10 cellular contexts compared by ENCODE assay signal in genomic region chr1:47996060-47996405, GRCh38. TPM values are rescaled to one million over a fixed set of nuclear protein-coding genes. Genes with fewer than 3 reads are reported as not detected.
DNase-seq lines count a peak whose midpoint lies in the region; ATAC-seq and TF ChIP-seq lines count a peak whose summit lies in the region.
"Had no signal": no experiment of that assay in that cellular context is flagged by ENCODE, and none has a peak within 500 bp of the region (broad histone marks: within the 10 kb centered on the region; RNA-seq: fewer than 3 reads in every experiment).

No MANE protein-coding gene starts in this region.

- H3K4me3 ChIP-seq in HEK293 (ENCODE audit: low read depth, low read length) (no peak overlapping the region), iPS-18c (ENCODE audit: insufficient read depth, low read depth, low read length) (peak overlapping the region; percentile 68), sigmoid colon (peak overlapping the region; percentile 49 to 77 (median 62))

- peak overlapping the region; percentile 81; the same call in 1 of the 2 replicates for H3K27ac ChIP-seq in HEK293 (ENCODE audit: extremely low read depth, low read depth, low read length)
- H3K27ac ChIP-seq in sigmoid colon, result peak overlapping the region; percentile 76 to 88 (median 78)

- CTCF ChIA-PET in HEK293 (lab: Yijun Ruan, JAX), result interaction anchor here (0.7 to 8.5 kb wide), 4 partner anchors 23 to 109 kb away, joined by 3 to 151 read pairs (median 4); no protein-coding TSS in a partner anchor

- ATAC-seq in HG03457 (IDR thresholded peaks at IDR 0.05; ENCODE audit: unreplicated experiment) (no peak), GM18502 (IDR thresholded peaks at IDR 0.05; ENCODE audit: poor library complexity, unreplicated experiment) (no peak)

- no peak for TF ChIP-seq EP300 in sigmoid colon (IDR thresholded peaks at IDR 0.05)

- no peak for TF ChIP-seq POLR2A in sigmoid colon (IDR thresholded peaks at IDR 0.05)

- intact Hi-C loops in activated T-helper 1 cell treated with anti-CD3 and anti-CD28 coated beads, Interleukin-12 subunit alpha, Interleukin-12 subunit beta, Interleukin-2, Interleukin-4 antibody, amounts not matched to agents 30 ng/mL and 10 ng/mL and 1 ng/mL, durations not matched to agents 14 hours and 24 hours and 36 hours (cut with micrococcal nuclease), result loop anchor here (2.0 kb wide), 1 partner anchor 207 kb away; no protein-coding TSS in a partner anchor
- intact Hi-C loops in sigmoid colon (cut with DNase I), result loop anchor here (5.0 kb wide), 1 partner anchor 259 kb away; no protein-coding TSS in a partner anchor

- H3K27me3 ChIP-seq in sigmoid colon, result peaks cover 4 to 30% (median 24%) of the 10 kb centered on the region in 3 donors

- peaks cover 11% of the 10 kb centered on the region for H3K4me1 ChIP-seq in HEK293 (ENCODE audit: control insufficient read depth, insufficient read depth, low read length)
- peaks cover 0 to 17% (median 12%) of the 10 kb centered on the region in 4 donors for H3K4me1 ChIP-seq in sigmoid colon

- peak overlapping the region; percentile 62 for H3K4me3 Mint-ChIP-seq in activated T-helper 1 cell treated with anti-CD3 and anti-CD28 coated beads, Interleukin-12 subunit alpha, Interleukin-12 subunit beta, Interleukin-2, Interleukin-4 antibody, amounts not matched to agents 30 ng/mL and 10 ng/mL and 1 ng/mL, durations not matched to agents 14 hours and 24 hours and 36 hours

- 52 to 59% methylated on average over 7 of the region's 7 CpGs for WGBS in sigmoid colon, 2 donors

- no peak for DNase-seq in activated T-helper 1 cell treated with anti-CD3 and anti-CD28 coated beads, Interleukin-12 subunit alpha, Interleukin-12 subunit beta, Interleukin-2, Interleukin-4 antibody, amounts not matched to agents 30 ng/mL and 10 ng/mL and 1 ng/mL, durations not matched to agents 14 hours and 24 hours and 36 hours (ENCODE audit: low spot score)
- DNase-seq in sigmoid colon (no peak), SIG-M5 treated with dmso at 0.1 percent for 504 hours (lab: John Stamatoyannopoulos, UW; ENCODE audit: unreplicated experiment) (no peak), inferior parietal cortex (ENCODE audit: extremely low spot score) (no peak)
- DNase-seq: GF-D8, NCI-H2171 treated with DMSO at 0.1 percent for 48 hours had no signal

- no peaks in the 10 kb centered on the region for H3K4me1 Mint-ChIP-seq in activated T-helper 1 cell treated with anti-CD3 and anti-CD28 coated beads, Interleukin-12 subunit alpha, Interleukin-12 subunit beta, Interleukin-2, Interleukin-4 antibody, amounts not matched to agents 30 ng/mL and 10 ng/mL and 1 ng/mL, durations not matched to agents 14 hours and 24 hours and 36 hours (ENCODE audit: low read depth)

- H3K9me3 ChIP-seq in HEK293 (ENCODE audit: control insufficient read depth, insufficient read depth, low read depth, low read length) (no peaks in the 10 kb centered on the region), iPS-18c (ENCODE audit: control insufficient read depth, insufficient read depth, low read length) (no peaks in the 10 kb centered on the region), sigmoid colon (no peaks in the 10 kb centered on the region)

- H3K36me3 ChIP-seq in HEK293 (ENCODE audit: control insufficient read depth in 2 of 2, insufficient read depth in 1 of 2, low read length in 2 of 2) (peaks cover 0 to 11% of the 10 kb centered on the region in 2 experiments; a peak in 1 of 3 replicates), sigmoid colon (no peaks in the 10 kb centered on the region)

- no peaks in the 10 kb centered on the region for H3K36me3 Mint-ChIP-seq in activated T-helper 1 cell treated with anti-CD3 and anti-CD28 coated beads, Interleukin-12 subunit alpha, Interleukin-12 subunit beta, Interleukin-2, Interleukin-4 antibody, amounts not matched to agents 30 ng/mL and 10 ng/mL and 1 ng/mL, durations not matched to agents 14 hours and 24 hours and 36 hours (ENCODE audit: low read depth)

- POLR2A ChIA-PET in HEK293 (lab: Yijun Ruan, JAX), result no interaction called here

- no peak for TF ChIP-seq CTCF in HEK293 (tag by site-specific recombination; IDR thresholded peaks at IDR 0.05)
- no peak for TF ChIP-seq CTCF in sigmoid colon (IDR thresholded peaks at IDR 0.05)

- peaks cover 43% of the 10 kb centered on the region for H3K27me3 Mint-ChIP-seq in activated T-helper 1 cell treated with anti-CD3 and anti-CD28 coated beads, Interleukin-12 subunit alpha, Interleukin-12 subunit beta, Interleukin-2, Interleukin-4 antibody, amounts not matched to agents 30 ng/mL and 10 ng/mL and 1 ng/mL, durations not matched to agents 14 hours and 24 hours and 36 hours (ENCODE audit: insufficient read depth)

- peak overlapping the region; percentile 24 for H3K27ac Mint-ChIP-seq in activated T-helper 1 cell treated with anti-CD3 and anti-CD28 coated beads, Interleukin-12 subunit alpha, Interleukin-12 subunit beta, Interleukin-2, Interleukin-4 antibody, amounts not matched to agents 30 ng/mL and 10 ng/mL and 1 ng/mL, durations not matched to agents 14 hours and 24 hours and 36 hours

- no peaks in the 10 kb centered on the region for H3K9me3 Mint-ChIP-seq in activated T-helper 1 cell treated with anti-CD3 and anti-CD28 coated beads, Interleukin-12 subunit alpha, Interleukin-12 subunit beta, Interleukin-2, Interleukin-4 antibody, amounts not matched to agents 30 ng/mL and 10 ng/mL and 1 ng/mL, durations not matched to agents 14 hours and 24 hours and 36 hours

TF ChIP-seq in HEK293, 187 proteins besides CTCF, POLR2A, EP300 and RAD21 (continues in another document):
- TF ChIP-seq ZNF341 (tag by site-specific recombination; IDR thresholded peaks at IDR 0.05; ENCODE audit: low read depth) (0 out of 2 replicates have a peak, but pooled peaks have one; percentile 38), EGR2 (tag by site-specific recombination; IDR thresholded peaks at IDR 0.05; ENCODE audit: low read depth) (peak; percentile 51), ZNF366 (tag by site-specific recombination; conservative IDR thresholded peaks at IDR 0.05) (peak; percentile 89), ZFHX2 (tag by site-specific recombination; conservative IDR thresholded peaks at IDR 0.05) (peak; percentile 55), PRDM1 (tag by site-specific recombination; IDR thresholded peaks at IDR 0.05) (peak; percentile 89), ZNF76 (tag by site-specific recombination; IDR thresholded peaks at IDR 0.05; ENCODE audit: borderline replicate concordance, low read depth) (peak; percentile 24; the same call in 1 of the 2 replicates)
- TF ChIP-seq, protein P1, sequence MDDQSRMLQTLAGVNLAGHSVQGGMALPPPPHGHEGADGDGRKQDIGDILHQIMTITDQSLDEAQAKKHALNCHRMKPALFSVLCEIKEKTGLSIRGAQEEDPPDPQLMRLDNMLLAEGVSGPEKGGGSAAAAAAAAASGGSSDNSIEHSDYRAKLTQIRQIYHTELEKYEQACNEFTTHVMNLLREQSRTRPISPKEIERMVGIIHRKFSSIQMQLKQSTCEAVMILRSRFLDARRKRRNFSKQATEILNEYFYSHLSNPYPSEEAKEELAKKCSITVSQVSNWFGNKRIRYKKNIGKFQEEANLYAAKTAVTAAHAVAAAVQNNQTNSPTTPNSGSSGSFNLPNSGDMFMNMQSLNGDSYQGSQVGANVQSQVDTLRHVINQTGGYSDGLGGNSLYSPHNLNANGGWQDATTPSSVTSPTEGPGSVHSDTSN (CRISPR knock-in tag; IDR thresholded peaks at IDR 0.05), result no peak
- TF ChIP-seq, protein P2, sequence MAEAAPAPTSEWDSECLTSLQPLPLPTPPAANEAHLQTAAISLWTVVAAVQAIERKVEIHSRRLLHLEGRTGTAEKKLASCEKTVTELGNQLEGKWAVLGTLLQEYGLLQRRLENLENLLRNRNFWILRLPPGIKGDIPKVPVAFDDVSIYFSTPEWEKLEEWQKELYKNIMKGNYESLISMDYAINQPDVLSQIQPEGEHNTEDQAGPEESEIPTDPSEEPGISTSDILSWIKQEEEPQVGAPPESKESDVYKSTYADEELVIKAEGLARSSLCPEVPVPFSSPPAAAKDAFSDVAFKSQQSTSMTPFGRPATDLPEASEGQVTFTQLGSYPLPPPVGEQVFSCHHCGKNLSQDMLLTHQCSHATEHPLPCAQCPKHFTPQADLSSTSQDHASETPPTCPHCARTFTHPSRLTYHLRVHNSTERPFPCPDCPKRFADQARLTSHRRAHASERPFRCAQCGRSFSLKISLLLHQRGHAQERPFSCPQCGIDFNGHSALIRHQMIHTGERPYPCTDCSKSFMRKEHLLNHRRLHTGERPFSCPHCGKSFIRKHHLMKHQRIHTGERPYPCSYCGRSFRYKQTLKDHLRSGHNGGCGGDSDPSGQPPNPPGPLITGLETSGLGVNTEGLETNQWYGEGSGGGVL (tag by site-specific recombination; IDR thresholded peaks at IDR 0.05), result peak; percentile 94
- TF ChIP-seq, protein P3, sequence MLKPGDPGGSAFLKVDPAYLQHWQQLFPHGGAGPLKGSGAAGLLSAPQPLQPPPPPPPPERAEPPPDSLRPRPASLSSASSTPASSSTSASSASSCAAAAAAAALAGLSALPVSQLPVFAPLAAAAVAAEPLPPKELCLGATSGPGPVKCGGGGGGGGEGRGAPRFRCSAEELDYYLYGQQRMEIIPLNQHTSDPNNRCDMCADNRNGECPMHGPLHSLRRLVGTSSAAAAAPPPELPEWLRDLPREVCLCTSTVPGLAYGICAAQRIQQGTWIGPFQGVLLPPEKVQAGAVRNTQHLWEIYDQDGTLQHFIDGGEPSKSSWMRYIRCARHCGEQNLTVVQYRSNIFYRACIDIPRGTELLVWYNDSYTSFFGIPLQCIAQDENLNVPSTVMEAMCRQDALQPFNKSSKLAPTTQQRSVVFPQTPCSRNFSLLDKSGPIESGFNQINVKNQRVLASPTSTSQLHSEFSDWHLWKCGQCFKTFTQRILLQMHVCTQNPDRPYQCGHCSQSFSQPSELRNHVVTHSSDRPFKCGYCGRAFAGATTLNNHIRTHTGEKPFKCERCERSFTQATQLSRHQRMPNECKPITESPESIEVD (tag by site-specific recombination; IDR thresholded peaks at IDR 0.05), result no peak

RNA-seq across cellular contexts. Expression of gene TRABD2B, which starts 1.2 kb away (rescaled TPM):
- not detected in 2 replicates for total RNA-seq in activated T-helper 1 cell treated with anti-CD3 and anti-CD28 coated beads, Interleukin-12 subunit alpha, Interleukin-12 subunit beta, Interleukin-2, Interleukin-4 antibody, amounts not matched to agents 30 ng/mL and 10 ng/mL and 1 ng/mL, durations not matched to agents 14 hours and 24 hours and 36 hours
- total RNA-seq in sigmoid colon, result 1 to 10 TPM in 2 of 4 donors, under 1 TPM in 2; 0.66 to 1.4 (median 1.0) TPM
- 1 to 10 TPM in 1 of 3 donors, under 1 TPM in 1, not detected in 1; 0.63 to 1.8 TPM for polyA plus RNA-seq in sigmoid colon
